25 cellular contexts compared by ENCODE assay signal in the genomic region with DNA sequence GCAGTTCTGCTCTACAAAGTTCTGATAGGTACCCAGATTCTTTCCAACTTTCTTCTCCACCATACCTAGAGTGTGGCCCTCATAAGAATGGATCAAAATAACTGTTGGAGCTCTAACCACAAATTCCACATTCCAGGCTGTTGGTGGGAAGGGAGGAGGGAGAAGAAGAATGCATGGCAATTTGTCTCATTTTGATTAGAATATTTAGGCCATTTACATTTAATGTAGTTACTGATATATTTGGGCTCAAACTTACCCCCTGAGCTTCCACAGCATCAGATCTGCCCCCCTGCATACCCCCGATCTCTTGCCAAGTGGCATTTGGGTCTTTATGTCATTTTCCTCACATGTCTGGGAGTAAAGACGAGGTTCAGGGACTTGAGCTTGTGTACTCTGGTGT. TPM values are rescaled to one million over a fixed set of nuclear protein-coding genes. Genes with fewer than 3 reads are reported as not detected.
DNase-seq lines count a peak whose midpoint lies in the region; ATAC-seq, FAIRE-seq and TF ChIP-seq lines count a peak whose summit lies in the region.
"Had no signal": no experiment of that assay in that cellular context is flagged by ENCODE, and none has a peak within 500 bp of the region (broad histone marks: within the 10 kb centered on the region; RNA-seq: fewer than 3 reads in every experiment).

No MANE protein-coding gene starts in this region.

- DNase-seq in K562 (ENCODE audit: extremely low read depth in 1 of 4, low spot score in 3 of 4): no peak
- no peak for DNase-seq in glutamatergic neuron
- DNase-seq in foreskin melanocyte: no peak
- DNase-seq in prostate gland (ENCODE audit: low spot score): no peak
- DNase-seq: 8988T; ACHN; BE2C; C1 segment of cervical spinal cord; Caco-2; Calu3; CD4-positive, alpha-beta memory T cell; CD4-positive, CD25-positive, alpha-beta regulatory T cell; CD8-positive, alpha-beta memory T cell; DMS79 treated with DMSO at 0.1 percent for 48 hours; GF-D8 had no signal

- 0% methylated on average over 2 of the region's 2 CpGs for WGBS in K562 (ENCODE audit: insufficient coverage, low coverage, missing lambda C conversion rate)
- WGBS in prostate gland: 92% methylated on average over 2 of the region's 2 CpGs

- no peaks in the 10 kb centered on the region for H3K36me3 ChIP-seq in K562 (ENCODE audit: control insufficient read depth, insufficient read depth, low read length)
- H3K36me3 ChIP-seq in prostate gland: no peaks in the 10 kb centered on the region
- H3K36me3 ChIP-seq: BLaER1 had no signal

- ATAC-seq in K562 (no peak), HG03469 (IDR thresholded peaks at IDR 0.05; ENCODE audit: unreplicated experiment) (no peak)

- no peaks in the 10 kb centered on the region for H3K79me2 ChIP-seq in K562 (ENCODE audit: control insufficient read depth, insufficient read depth, low read length)

- no peak overlapping the region for H3K9ac ChIP-seq in K562 (ENCODE audit: insufficient read depth in 1 of 2, low read depth in 2 of 2, low read length in 2 of 2)
- H3K9ac ChIP-seq: BLaER1 had no signal

- H3K27ac ChIP-seq in K562 (ENCODE audit: extremely low read depth, low read depth, low read length) (no peak overlapping the region), prostate gland (no peak overlapping the region)
- H3K27ac ChIP-seq: BLaER1 had no signal

- TF ChIP-seq RAD21 in K562 (CRISPR knock-in tag; conservative IDR thresholded peaks at IDR 0.05 in 1 of 2, IDR thresholded peaks at IDR 0.05 in 1 of 2): no peak

- H3K9me3 ChIP-seq in K562 (replicated peaks; ENCODE audit: control insufficient read depth, insufficient read depth, low read depth, low read length): no peaks in the 10 kb centered on the region
- no peaks in the 10 kb centered on the region for H3K9me3 ChIP-seq in prostate gland
- H3K9me3 ChIP-seq: BE2C, Caco-2 had no signal

- CTCF ChIA-PET in K562 (lab: Yijun Ruan, JAX; ENCODE audit: low intra/inter-chr PET ratio): no interaction called here

- H3K4me1 Mint-ChIP-seq in glutamatergic neuron (ENCODE audit: low read depth, unreplicated experiment): peaks cover 29% of the 10 kb centered on the region
- H3K4me1 Mint-ChIP-seq: CD14-positive monocyte; CD4-positive, alpha-beta memory T cell; CD4-positive, CD25-positive, alpha-beta regulatory T cell; CD8-positive, alpha-beta memory T cell had no signal

- H3K9me1 ChIP-seq in K562 (ENCODE audit: control insufficient read depth, insufficient read depth, low read length): no peaks in the 10 kb centered on the region

- no peaks in the 10 kb centered on the region for H3K4me1 ChIP-seq in K562 (replicated peaks in 1 of 2; ENCODE audit: control insufficient read depth in 2 of 2, insufficient read depth in 2 of 2, low read length in 2 of 2)
- no peaks in the 10 kb centered on the region for H3K4me1 ChIP-seq in prostate gland (replicated peaks)
- H3K4me1 ChIP-seq: BLaER1, Caco-2 had no signal

- in situ Hi-C loops in K562 (cut with MboI): no loop called here

- H3K9me3 Mint-ChIP-seq in glutamatergic neuron (ENCODE audit: unreplicated experiment): peaks cover 8% of the 10 kb centered on the region

- H3K36me3 Mint-ChIP-seq in glutamatergic neuron (ENCODE audit: unreplicated experiment): peaks cover 41% of the 10 kb centered on the region
- H3K36me3 Mint-ChIP-seq: CD14-positive monocyte; CD4-positive, alpha-beta memory T cell; CD4-positive, CD25-positive, alpha-beta regulatory T cell had no signal

- peaks cover 18% of the 10 kb centered on the region for H3K27me3 Mint-ChIP-seq in glutamatergic neuron (ENCODE audit: unreplicated experiment)

- TF ChIP-seq POLR2A in K562 (conservative IDR thresholded peaks at IDR 0.05) (no peak), prostate gland (IDR thresholded peaks at IDR 0.05) (no peak)

- H3K27me3 ChIP-seq in K562 (ENCODE audit: control insufficient read depth in 2 of 2, insufficient read depth in 2 of 2, low read length in 2 of 2) (peaks cover 25 to 45% of the 10 kb centered on the region in 2 experiments), prostate gland (replicated peaks; ENCODE audit: insufficient read depth) (no peaks in the 10 kb centered on the region)
- H3K27me3 ChIP-seq: BE2C, BLaER1 had no signal

- peak overlapping the region; percentile 54 for H3K4me3 Mint-ChIP-seq in glutamatergic neuron (ENCODE audit: unreplicated experiment)
- H3K4me3 Mint-ChIP-seq: CD14-positive monocyte; CD4-positive, CD25-positive, alpha-beta regulatory T cell; CD8-positive, alpha-beta memory T cell had no signal

- peak overlapping the region; percentile 40 for H3K27ac Mint-ChIP-seq in glutamatergic neuron (ENCODE audit: unreplicated experiment)
- H3K27ac Mint-ChIP-seq: CD4-positive, alpha-beta memory T cell; CD4-positive, CD25-positive, alpha-beta regulatory T cell; CD8-positive, alpha-beta memory T cell had no signal

- H4K20me1 ChIP-seq in K562 (replicated peaks; ENCODE audit: control insufficient read depth, insufficient read depth, low read length): 0 out of 2 replicates have a peak, but pooled peaks cover 8% of the 10 kb centered on the region
- H4K20me1 ChIP-seq: BLaER1 had no signal

- H3K4me2 ChIP-seq in K562 (ENCODE audit: insufficient read depth, low read length): no peak overlapping the region
- H3K4me2 ChIP-seq: BLaER1 had no signal

- TF ChIP-seq CTCF in K562 (IDR thresholded peaks at IDR 0.05 in 2 of 3, conservative IDR thresholded peaks at IDR 0.05 in 1 of 3; ENCODE audit: insufficient read depth in 2 of 3, low read depth in 1 of 3, low read length in 3 of 3) (no peak), glutamatergic neuron (IDR thresholded peaks at IDR 0.05; ENCODE audit: partially characterized antibody, unreplicated experiment) (no peak), prostate gland (IDR thresholded peaks at IDR 0.05) (no peak)

- H2AFZ ChIP-seq in K562 (ENCODE audit: low read depth, low read length): no peak overlapping the region

- TF ChIP-seq EP300 in K562 (IDR thresholded peaks at IDR 0.05; ENCODE audit: low read length): no peak

- BruUV-seq in K562 (replicated peaks; lab: Mats Ljungman, UMichigan): no TSS peak

- FAIRE-seq in K562 (lab: Jason Lieb, UNC): no peak
- FAIRE-seq: A204.1, D721Med, G401.6, GM12891, GM18507 had no signal

- POLR2A ChIA-PET in K562 (lab: Yijun Ruan, JAX): interaction anchor here (0.7 kb wide), 1 partner anchor 134 kb away, joined by 4 read pairs; no protein-coding TSS in a partner anchor

- intact Hi-C loops in K562 (cut with micrococcal nuclease): no loop called here
- intact Hi-C loops in prostate gland (cut with DNase I): no loop called here

- H3K4me3 ChIP-seq in K562: no peak overlapping the region
- H3K4me3 ChIP-seq in prostate gland: no peak overlapping the region
- H3K4me3 ChIP-seq: BLaER1 had no signal

RNA-seq across cellular contexts. Expression of a gene that starts 7.7 kb away (rescaled TPM):
- not detected in 2 replicates for total RNA-seq in K562 (2011; cell fraction: chromatin; rRNA removed; ENCODE audit: low replicate concordance)
- total RNA-seq in K562 (2011; cell fraction: nucleolus; rRNA removed): not detected in 2 replicates
- total RNA-seq in K562 (2011; cell fraction: nucleoplasm; rRNA removed): not detected in 2 replicates
- total RNA-seq in K562 (2014; rRNA removed) (0.18 TPM in 1 of 2 replicates, not detected in the other), K562 (2014; rRNA removed; fragmentation: Illumina TruSeq; extraction: Trizol) (not detected in 2 replicates), K562 (2015; rRNA removed; fragmentation: Illumina TruSeq; extraction: Trizol) (not detected in 2 replicates), K562 (2021) (not detected in 2 replicates), glutamatergic neuron (ENCODE audit: unreplicated experiment) (71.6 TPM), prostate gland (1 to 10 TPM in 1 of 2 donors, not detected in 1; 3.0 TPM)
- polyA plus RNA-seq in K562 (2011; rRNA removed) (not detected in 2 replicates), K562 (2014; fragmentation: Illumina TruSeq; extraction: Trizol) (not detected in 2 replicates), K562 (2014; fragmentation: Nextera tagmentation; extraction: Ambion mirVana) (under 1 TPM in 1 of 2 experiments, not detected in 1; 0.08 TPM), K562 (2014; rRNA removed) (not detected in 2 replicates)
- 0.04 TPM in 1 of 2 replicates, not detected in the other for polyA plus RNA-seq in K562 (2011; cell fraction: cytosol; rRNA removed)
- polyA plus RNA-seq in K562 (2011; cell fraction: nucleus; rRNA removed): 0.04 TPM in 1 of 2 replicates, not detected in the other
- polyA plus RNA-seq in K562 (2012): not detected in 2 replicates
- not detected in 2 replicates for polyA minus RNA-seq in K562 (2011; rRNA and poly(A)+ RNA removed)
- not detected in 2 replicates for polyA minus RNA-seq in K562 (2011; cell fraction: cytosol; rRNA and poly(A)+ RNA removed)
- not detected in 2 replicates for polyA minus RNA-seq in K562 (2011; cell fraction: nucleus; rRNA and poly(A)+ RNA removed)
- total RNA-seq: A673; Calu3; CD4-positive, alpha-beta memory T cell; CD4-positive, CD25-positive, alpha-beta regulatory T cell; CD8-positive, alpha-beta memory T cell had no signal
- polyA plus RNA-seq: AG04450; CD14-positive monocyte; CD4-positive, alpha-beta memory T cell; CD4-positive, CD25-positive, alpha-beta regulatory T cell; CD8-positive, alpha-beta memory T cell had no signal

RNA-seq across cellular contexts. Expression of a gene that starts 12.6 kb away (rescaled TPM):
- total RNA-seq in K562 (2011; cell fraction: chromatin; rRNA removed; ENCODE audit: low replicate concordance): not detected in 2 replicates
- total RNA-seq in K562 (2011; cell fraction: nucleolus; rRNA removed): not detected in 2 replicates
- not detected in 2 replicates for total RNA-seq in K562 (2011; cell fraction: nucleoplasm; rRNA removed)
- total RNA-seq in K562 (2014; rRNA removed): not detected in 2 replicates
- total RNA-seq in K562 (2014; rRNA removed; fragmentation: Illumina TruSeq; extraction: Trizol): not detected in 2 replicates
- not detected in 2 replicates for total RNA-seq in K562 (2015; rRNA removed; fragmentation: Illumina TruSeq; extraction: Trizol)
- not detected in 2 replicates for total RNA-seq in K562 (2021)
- not detected in 2 replicates for polyA plus RNA-seq in K562 (2011; rRNA removed)
- not detected in 2 replicates for polyA plus RNA-seq in K562 (2011; cell fraction: cytosol; rRNA removed)
- not detected in 2 replicates for polyA plus RNA-seq in K562 (2011; cell fraction: nucleus; rRNA removed)
- polyA plus RNA-seq in K562 (2012): 0.07 and 0.31 TPM in 2 replicates
- not detected in 2 replicates for polyA plus RNA-seq in K562 (2014; fragmentation: Illumina TruSeq; extraction: Trizol)
- under 1 TPM in 1 of 2 experiments, not detected in 1; 0.01 TPM for polyA plus RNA-seq in K562 (2014; fragmentation: Nextera tagmentation; extraction: Ambion mirVana)
- not detected in 2 replicates for polyA plus RNA-seq in K562 (2014; rRNA removed)
- not detected in 2 replicates for polyA minus RNA-seq in K562 (2011; rRNA and poly(A)+ RNA removed)
- polyA minus RNA-seq in K562 (2011; cell fraction: cytosol; rRNA and poly(A)+ RNA removed): not detected in 2 replicates
- polyA minus RNA-seq in K562 (2011; cell fraction: nucleus; rRNA and poly(A)+ RNA removed): not detected in 2 replicates
- total RNA-seq in glutamatergic neuron (ENCODE audit: unreplicated experiment): 208 TPM
- under 1 TPM; 0.23 to 0.97 TPM for total RNA-seq in prostate gland
- total RNA-seq: A673; Caco-2; Calu3; CD4-positive, alpha-beta memory T cell; CD4-positive, CD25-positive, alpha-beta regulatory T cell; CD8-positive, alpha-beta memory T cell had no signal
- polyA plus RNA-seq: AG04450; CD14-positive monocyte; CD4-positive, alpha-beta memory T cell; CD8-positive, alpha-beta memory T cell had no signal

Comparison
In these comparisons a context has a peak if more than half of its experiments do, and no peak if none do; other contexts are left out.
1. RNA of a gene that starts 7.7 kb away (total RNA-seq): 71.6 TPM in glutamatergic neuron (single experiment); 3.0 TPM in prostate gland and 0.18 TPM in K562; every median in the first group is over 10 times any median in the second.
2. RNA of a gene that starts 12.6 kb away (total RNA-seq): 208 TPM in glutamatergic neuron (single experiment); 0.23 to 0.97 TPM in prostate gland and not detected in K562; every median in the first group is over 100 times any median in the second.